In the genomic region with DNA sequence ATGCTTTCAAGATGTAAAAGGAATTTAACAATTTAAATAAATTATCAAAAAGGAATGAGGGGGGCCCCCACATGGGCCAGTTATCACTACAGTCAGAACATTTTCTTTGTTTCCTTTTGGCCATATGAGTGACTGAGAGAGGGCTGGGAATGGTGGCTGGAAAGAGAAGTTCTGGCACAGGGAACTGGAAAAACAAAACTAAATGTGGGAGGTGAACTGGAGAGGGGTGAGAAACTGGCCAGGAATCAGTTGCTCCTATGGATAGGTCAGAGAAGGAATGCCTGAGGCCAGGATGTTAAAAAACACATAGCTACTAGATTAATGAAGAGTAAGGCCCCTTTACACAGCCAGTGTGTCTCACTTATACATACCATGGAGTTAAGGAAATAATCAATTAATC, we compare ENCODE assay signal across 13 cellular contexts.
DNase-seq lines count a peak whose midpoint lies in the region; ATAC-seq, FAIRE-seq and TF ChIP-seq lines count a peak whose summit lies in the region.
"Had no signal": no experiment of that assay in that cellular context is flagged by ENCODE, and none has a peak within 500 bp of the region (broad histone marks: within the 10 kb centered on the region; RNA-seq: fewer than 3 reads in every experiment).

No MANE protein-coding gene starts in this region.

- H3K4me2 ChIP-seq in H9 (ENCODE audit: insufficient read depth, insufficient read length, low read length) (no peak overlapping the region), astrocyte (ENCODE audit: low read length) (peak overlapping the region; percentile 64), skeletal muscle satellite cell (ENCODE audit: low read length) (peak overlapping the region; percentile 22), neuronal stem cell (ENCODE audit: insufficient read depth, low read length, poor library complexity, severe bottlenecking) (no peak overlapping the region)

- no peak overlapping the region for H2AK5ac ChIP-seq in H9 (ENCODE audit: insufficient read length, low read length)
- H2AK5ac ChIP-seq in neuronal stem cell (ENCODE audit: low read depth, low read length): no peak overlapping the region

- no peaks in the 10 kb centered on the region for H3K9me3 Mint-ChIP-seq in H9
- H3K9me3 Mint-ChIP-seq in astrocyte (ENCODE audit: unreplicated experiment): no peaks in the 10 kb centered on the region

- peak overlapping the region in 2 of 3 experiments; percentile 65 to 91; a peak in 5 of 7 replicates for H3K27ac Mint-ChIP-seq in H9
- H3K27ac Mint-ChIP-seq in astrocyte (ENCODE audit: unreplicated experiment): peak overlapping the region; percentile 87

- H3K36me3 ChIP-seq in astrocyte (ENCODE audit: insufficient read depth, low read length) (no peaks in the 10 kb centered on the region), skeletal muscle satellite cell (ENCODE audit: insufficient read depth, low read length) (no peaks in the 10 kb centered on the region), neuronal stem cell (replicated peaks in 1 of 2; ENCODE audit: control insufficient read depth in 2 of 2, insufficient read depth in 2 of 2, low read length in 2 of 2) (no peaks in the 10 kb centered on the region)

- H3K79me1 ChIP-seq in H9 (ENCODE audit: insufficient read depth, low read depth, low read length, poor library complexity, severe bottlenecking) (no peaks in the 10 kb centered on the region), neuronal stem cell (ENCODE audit: low read depth, low read length) (no peaks in the 10 kb centered on the region)

- H3K23me2 ChIP-seq in H9 (ENCODE audit: insufficient read length, low read depth, low read length, poor library complexity, severe bottlenecking): no peaks in the 10 kb centered on the region

- H4K91ac ChIP-seq in H9 (ENCODE audit: insufficient read length, low read depth, low read length): no peak overlapping the region
- H4K91ac ChIP-seq in neuronal stem cell (ENCODE audit: low read depth, low read length, poor library complexity): no peak overlapping the region

- H3K18ac ChIP-seq in H9 (ENCODE audit: insufficient read length, low read depth, low read length): no peak overlapping the region
- H3K18ac ChIP-seq in neuronal stem cell (ENCODE audit: low read length): no peak overlapping the region

- H3K27me3 Mint-ChIP-seq in H9 (ENCODE audit: low read depth) (no peaks in the 10 kb centered on the region), astrocyte (ENCODE audit: low read depth, unreplicated experiment) (no peaks in the 10 kb centered on the region)

- H2BK15ac ChIP-seq in H9 (ENCODE audit: low read depth, low read length) (no peak overlapping the region), neuronal stem cell (ENCODE audit: low read length) (no peak overlapping the region)

- no peak for TF ChIP-seq CTCF in H9 (conservative IDR thresholded peaks at IDR 0.05)
- TF ChIP-seq CTCF in astrocyte (IDR thresholded peaks at IDR 0.05; ENCODE audit: insufficient read depth, low read depth, low read length): no peak

- H3K23ac ChIP-seq in H9 (ENCODE audit: insufficient read length, low read depth, low read length) (no peak overlapping the region), neuronal stem cell (ENCODE audit: low read depth, low read length, poor library complexity) (no peak overlapping the region)

- H2BK120ac ChIP-seq in H9 (ENCODE audit: low read depth, low read length, poor library complexity, severe bottlenecking): no peak overlapping the region
- H2BK120ac ChIP-seq in neuronal stem cell (ENCODE audit: low read depth, low read length): no peak overlapping the region

- no peak overlapping the region for H3T11ph ChIP-seq in H9 (ENCODE audit: low read length)

- no peak for DNase-seq in H9
- DNase-seq in astrocyte (ENCODE audit: low read depth): peak; percentile 86
- peak; percentile 61 for DNase-seq in kidney glomerular epithelial cell (lab: John Stamatoyannopoulos, UW)
- DNase-seq in NCI-H1436 (lab: John Stamatoyannopoulos, UW): no peak
- DNase-seq in neuronal stem cell (ENCODE audit: low spot score): no peak
- no peak for DNase-seq in NCI-H1092 treated with DMSO at 0.1 percent for 48 hours (lab: John Stamatoyannopoulos, UW)
- DNase-seq: DMS79, NCI-H524, retina, T-helper 1 cell had no signal

- H3K4me3 ChIP-seq in astrocyte (ENCODE audit: insufficient read depth, low read depth, low read length) (peak overlapping the region; percentile 2), skeletal muscle satellite cell (ENCODE audit: low read length) (no peak overlapping the region), neuronal stem cell (ENCODE audit: low read length in 2 of 2) (no peak overlapping the region)

- H3K4me1 ChIP-seq in H9 (ENCODE audit: insufficient read depth, low read length): peaks cover 7% of the 10 kb centered on the region
- peaks cover 84% of the 10 kb centered on the region for H3K4me1 ChIP-seq in astrocyte (ENCODE audit: insufficient read depth, low read length)
- H3K4me1 ChIP-seq in skeletal muscle satellite cell (ENCODE audit: control insufficient read depth, insufficient read depth, low read length): peaks cover 96% of the 10 kb centered on the region
- H3K4me1 ChIP-seq in neuronal stem cell (ENCODE audit: control insufficient read depth in 2 of 2, insufficient read depth in 1 of 2, low read depth in 1 of 2, low read length in 2 of 2): peaks cover 18 to 21% of the 10 kb centered on the region in 2 donors

- H3K79me2 ChIP-seq in H9 (ENCODE audit: insufficient read depth, low read length) (peaks cover 9% of the 10 kb centered on the region; the same call in 1 of the 2 replicates), astrocyte (ENCODE audit: insufficient read depth, low read length) (peaks cover 97% of the 10 kb centered on the region)

- H3K14ac ChIP-seq in H9 (ENCODE audit: insufficient read depth, low read length): no peak overlapping the region
- H3K14ac ChIP-seq in neuronal stem cell (ENCODE audit: low read length): no peak overlapping the region

- no peak overlapping the region for H4K5ac ChIP-seq in H9 (ENCODE audit: insufficient read length, low read depth, low read length)

- H2BK5ac ChIP-seq in H9 (ENCODE audit: insufficient read length, low read length) (no peak overlapping the region), neuronal stem cell (ENCODE audit: low read length) (no peak overlapping the region)

- ATAC-seq in HG02852 (IDR thresholded peaks at IDR 0.05; ENCODE audit: unreplicated experiment): no peak

- no peak for FAIRE-seq in astrocyte (lab: Jason Lieb, UNC)
- FAIRE-seq: colon had no signal

- peaks cover 0 to 4% (median 2%) of the 10 kb centered on the region in 3 experiments; a peak in 3 of 7 replicates for H3K36me3 Mint-ChIP-seq in H9 (ENCODE audit: insufficient read depth in 1 of 3, low read depth in 3 of 3)
- H3K36me3 Mint-ChIP-seq in astrocyte (ENCODE audit: low read depth, unreplicated experiment): no peaks in the 10 kb centered on the region

- H4K20me1 ChIP-seq in H9 (ENCODE audit: control insufficient read depth, insufficient read depth, insufficient read length) (peaks cover 2% of the 10 kb centered on the region), astrocyte (ENCODE audit: insufficient read depth, low read length) (peaks cover 50% of the 10 kb centered on the region)

- no peak overlapping the region for H3K9ac ChIP-seq in H9 (ENCODE audit: extremely low read depth, insufficient read length, low read length)
- H3K9ac ChIP-seq in astrocyte (ENCODE audit: low read length): peak overlapping the region; percentile 63
- peak overlapping the region; percentile 46 for H3K9ac ChIP-seq in skeletal muscle satellite cell (ENCODE audit: low read depth, low read length)
- H3K9ac ChIP-seq in neuronal stem cell (ENCODE audit: low read depth, low read length, poor library complexity): no peak overlapping the region

- H3K27ac ChIP-seq in H9 (ENCODE audit: insufficient read length, low read depth, low read length): no peak overlapping the region
- peak overlapping the region; percentile 82 for H3K27ac ChIP-seq in astrocyte (ENCODE audit: low read depth, low read length)
- no peak overlapping the region for H3K27ac ChIP-seq in neuronal stem cell (replicated peaks; ENCODE audit: low read length)

- H3K4ac ChIP-seq in H9 (ENCODE audit: low read depth, low read length) (no peak overlapping the region), neuronal stem cell (ENCODE audit: low read length) (no peak overlapping the region)

- H3K9me3 ChIP-seq in H9 (ENCODE audit: control insufficient read depth, low read depth, low read length) (no peaks in the 10 kb centered on the region), astrocyte (ENCODE audit: insufficient read depth, low read depth, low read length) (no peaks in the 10 kb centered on the region), skeletal muscle satellite cell (replicated peaks; ENCODE audit: low read length) (no peaks in the 10 kb centered on the region), neuronal stem cell (replicated peaks in 1 of 2; ENCODE audit: control insufficient read depth in 2 of 2, insufficient read depth in 1 of 2, low read depth in 1 of 2, low read length in 2 of 2) (no peaks in the 10 kb centered on the region)

- H2BK12ac ChIP-seq in H9 (ENCODE audit: insufficient read length, low read depth, low read length) (no peak overlapping the region), neuronal stem cell (ENCODE audit: low read length) (no peak overlapping the region)

- H4K8ac ChIP-seq in H9 (replicated peaks; ENCODE audit: insufficient read length, low read depth, low read length) (no peak overlapping the region), neuronal stem cell (ENCODE audit: low read depth, low read length) (no peak overlapping the region)

- H3K4me3 Mint-ChIP-seq in H9 (peak overlapping the region in 1 of 2 experiments; percentile 39; a peak in 1 of 5 replicates), astrocyte (ENCODE audit: unreplicated experiment) (peak overlapping the region; percentile 1)

- no peak overlapping the region for H2BK20ac ChIP-seq in H9 (ENCODE audit: low read depth, low read length, poor library complexity, severe bottlenecking)

- H3K27me3 ChIP-seq in H9 (ENCODE audit: insufficient read depth, low read length): no peaks in the 10 kb centered on the region
- H3K27me3 ChIP-seq in astrocyte (ENCODE audit: insufficient read depth, low read length): no peaks in the 10 kb centered on the region
- no peaks in the 10 kb centered on the region for H3K27me3 ChIP-seq in skeletal muscle satellite cell (ENCODE audit: control insufficient read depth, insufficient read depth, low read length)
- H3K27me3 ChIP-seq in neuronal stem cell (ENCODE audit: control insufficient read depth in 3 of 3, insufficient read depth in 3 of 3, low read depth in 1 of 3, low read length in 3 of 3): no peaks in the 10 kb centered on the region

- peaks cover 66 to 74% of the 10 kb centered on the region in 2 experiments for H3K4me1 Mint-ChIP-seq in H9
- H3K4me1 Mint-ChIP-seq in astrocyte (ENCODE audit: low read depth, unreplicated experiment): peaks cover 84% of the 10 kb centered on the region

- no peak overlapping the region for H3K56ac ChIP-seq in H9 (ENCODE audit: insufficient read length, low read depth, low read length)

- no peak overlapping the region for H2AFZ ChIP-seq in H9 (ENCODE audit: low read length)
- H2AFZ ChIP-seq in astrocyte (ENCODE audit: low read depth, low read length): no peak overlapping the region
- H2AFZ ChIP-seq in neuronal stem cell (ENCODE audit: low read length): no peak overlapping the region

Comparison
In these comparisons a context has a peak if more than half of its experiments do, and no peak if none do; other contexts are left out.
1. DNase-seq: peak in astrocyte (single experiment) and kidney glomerular epithelial cell (single experiment); none in H9 (single experiment), NCI-H1436 (single experiment), neuronal stem cell (single experiment) and NCI-H1092 treated with DMSO at 0.1 percent for 48 hours (single experiment).
2. H3K4me2 ChIP-seq: peak in astrocyte (single experiment) and skeletal muscle satellite cell (single experiment); none in H9 (single experiment) and neuronal stem cell (single experiment).
3. H3K9ac ChIP-seq: peak in astrocyte (single experiment) and skeletal muscle satellite cell (single experiment); none in H9 (single experiment) and neuronal stem cell (single experiment).